In the genomic region with DNA sequence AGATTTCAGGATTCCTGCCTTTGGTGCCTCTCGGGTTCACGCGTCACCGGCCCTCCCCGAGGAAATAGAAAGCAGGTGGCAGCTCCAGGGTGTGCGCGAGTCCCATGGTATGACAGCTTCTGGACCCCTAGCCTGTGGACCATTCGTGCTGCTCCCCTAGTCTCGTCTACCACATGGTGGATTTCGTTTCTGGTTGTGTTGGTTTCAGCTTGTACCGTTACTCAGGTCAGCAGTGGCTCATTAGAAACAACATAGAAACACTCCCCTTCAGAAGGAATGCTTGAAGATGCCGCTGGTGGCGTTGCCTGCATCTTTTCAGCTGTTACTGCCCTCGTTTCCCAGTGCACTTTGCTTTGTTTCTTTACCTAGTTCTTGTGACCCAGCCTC, we compare ENCODE assay signal across 8 cellular contexts. TPM values are rescaled to one million over a fixed set of nuclear protein-coding genes. Genes with fewer than 3 reads are reported as not detected.
DNase-seq lines count a peak whose midpoint lies in the region; ATAC-seq lines count a peak whose summit lies in the region.

No MANE protein-coding gene starts in this region.

- peak overlapping the region; percentile 99 for H3K4me3 ChIP-seq in HAP-1

- DNase-seq in Right ventricle myocardium inferior (ENCODE audit: missing footprints) (no peak), cardiac septum (ENCODE audit: low spot score) (no peak), HAP-1 (ENCODE audit: low spot score in 2 of 2) (peak; percentile 29 to 47), LHCN-M2 (ENCODE audit: low read depth) (peak; percentile 52), left ventricle myocardium superior (no peak), renal cortical epithelial cell (ENCODE audit: low read depth) (peak; percentile 46), 8988T (no peak)

- H3K4me3 Mint-ChIP-seq in activated naive CD8-positive, alpha-beta T cell, result peak overlapping the region; percentile 98

- H3K36me3 ChIP-seq in HAP-1 (replicated peaks), result no peaks in the 10 kb centered on the region

- H3K36me3 Mint-ChIP-seq in activated naive CD8-positive, alpha-beta T cell, result peaks cover 3% of the 10 kb centered on the region

- no peaks in the 10 kb centered on the region for H3K9me3 ChIP-seq in HAP-1

- intact Hi-C loops in Right ventricle myocardium inferior (cut with DNase I) (no loop called here), cardiac septum (cut with DNase I) (loop anchor here (5.0 kb wide), 1 partner anchor 47 kb away; a partner anchor contains a TSS), left ventricle myocardium superior (cut with micrococcal nuclease) (no loop called here)

- H3K4me1 Mint-ChIP-seq in activated naive CD8-positive, alpha-beta T cell (ENCODE audit: low read depth), result peaks cover 53% of the 10 kb centered on the region

- H3K27ac Mint-ChIP-seq in activated naive CD8-positive, alpha-beta T cell, result peak overlapping the region; percentile 95

- ATAC-seq in Right ventricle myocardium inferior, result peak; percentile 36
- ATAC-seq in left ventricle myocardium superior, result peak; percentile 33

- in situ Hi-C loops in HAP-1 (cut with MboI; ENCODE audit: low sequenced_read_pairs), result no loop called here

- H3K27me3 ChIP-seq in HAP-1 (ENCODE audit: low read depth), result no peaks in the 10 kb centered on the region

- H3K9me3 Mint-ChIP-seq in activated naive CD8-positive, alpha-beta T cell (ENCODE audit: low read depth), result no peaks in the 10 kb centered on the region

- H3K27me3 Mint-ChIP-seq in activated naive CD8-positive, alpha-beta T cell, result no peaks in the 10 kb centered on the region

- peaks cover 11% of the 10 kb centered on the region for H3K4me1 ChIP-seq in HAP-1

RNA-seq across cellular contexts. Expression of a gene that starts 0.7 kb away (rescaled TPM):
- total RNA-seq in Right ventricle myocardium inferior (31.3 TPM), cardiac septum (32.1 TPM), LHCN-M2 (2014; rRNA removed) (34.3 and 42.0 TPM in 2 replicates), left ventricle myocardium superior (29.7 TPM), renal cortical epithelial cell (53.0 and 109 TPM in 2 replicates)
- polyA plus RNA-seq in LHCN-M2 (2012), result 14.2 TPM

RNA-seq across cellular contexts. Expression of a gene that starts 47.6 kb away (rescaled TPM):
- total RNA-seq in Right ventricle myocardium inferior, result 38.2 TPM
- total RNA-seq in cardiac septum, result 38.8 TPM
- total RNA-seq in LHCN-M2 (2014; rRNA removed), result 104 and 113 TPM in 2 replicates
- polyA plus RNA-seq in LHCN-M2 (2012), result 26.5 TPM
- total RNA-seq in left ventricle myocardium superior, result 41.0 TPM
- total RNA-seq in renal cortical epithelial cell, result 109 and 151 TPM in 2 replicates

Comparison
In these comparisons a context has a peak if more than half of its experiments do, and no peak if none do; other contexts are left out.
1. DNase-seq: peak in HAP-1 (2 of 2), LHCN-M2 (single experiment) and renal cortical epithelial cell (single experiment); none in Right ventricle myocardium inferior (single experiment), cardiac septum (single experiment), left ventricle myocardium superior (single experiment) and 8988T (single experiment).